Comparison of ENCODE assay signal across 8 cellular contexts in the genomic region with DNA sequence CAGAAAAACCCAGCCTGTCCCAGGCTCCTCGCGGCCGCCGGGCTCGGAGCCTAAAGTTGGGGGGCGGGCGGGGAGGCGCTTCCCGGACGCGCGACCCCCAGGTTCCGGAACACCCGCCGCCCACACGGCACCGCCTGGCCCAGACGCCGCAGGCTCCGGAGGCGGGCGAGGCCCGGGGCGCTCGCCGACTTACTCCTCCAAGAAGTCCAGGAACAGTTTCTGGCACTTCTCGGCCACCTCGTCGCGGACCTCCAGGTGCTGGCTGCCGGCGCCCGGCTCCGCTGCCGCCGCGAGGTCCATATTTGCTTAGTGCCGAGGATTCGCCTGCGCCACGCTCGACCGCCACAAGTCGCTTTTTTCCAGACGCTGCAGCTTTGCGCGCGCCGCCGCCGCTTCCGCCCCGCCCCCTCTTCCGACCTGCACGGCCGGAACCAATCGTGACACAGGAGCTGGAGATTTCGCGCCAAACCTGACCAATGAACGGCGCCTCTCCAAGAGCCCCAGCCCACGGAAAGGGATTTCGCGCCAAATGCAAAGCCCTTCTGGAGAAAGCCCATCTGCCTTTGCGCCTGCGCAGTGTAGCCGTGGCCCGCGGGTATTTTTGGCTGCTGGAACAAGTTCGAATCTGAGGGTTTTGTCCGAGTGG. TPM values are rescaled to one million over a fixed set of nuclear protein-coding genes. Genes with fewer than 3 reads are reported as not detected.
A peak's percentile ranks its signal among the peaks of the same experiment; 100 is the strongest.
DNase-seq lines count a peak whose midpoint lies in the region; ATAC-seq, FAIRE-seq and TF ChIP-seq lines count a peak whose summit lies in the region.

A gene (minus strand): TSS at position 378 of the 646 bp plus-strand sequence. CDS start 78 bp downstream, at position 300.

- H3K4me3 ChIP-seq in AG10803 (ENCODE audit: low read length) (peak within 1 kb of the TSS; percentile 78), kidney (ENCODE audit: low read length in 2 of 2) (peak within 1 kb of the TSS; percentile 53 to 69)

- DNase-seq in AG10803 (ENCODE audit: low read depth) = peak; percentile 99
- DNase-seq in NCI-H446 treated with DMSO at 0.1 percent for 48 hours (lab: John Stamatoyannopoulos, UW) = peak; percentile 96
- DNase-seq in cerebellar nuclear complex (lab: John Stamatoyannopoulos, UW) = peak; percentile 81 to 92
- peak; percentile 99 for DNase-seq in kidney
- DNase-seq in stimulated activated CD4-positive, alpha-beta T cell treated with anti-CD3 and anti-CD28 coated beads, Interleukin-15, amount 100 ng/mL, for 24 hours = peak; percentile 100

- H3K9ac ChIP-seq in kidney (ENCODE audit: low read length in 2 of 2) = peak within 1 kb of the TSS; percentile 56 to 60

- FAIRE-seq in kidney (lab: Jason Lieb, UNC) = peak; percentile 85

- no peak for TF ChIP-seq CTCF in AG10803 (conservative IDR thresholded peaks at IDR 0.05; ENCODE audit: low read length)
- TF ChIP-seq CTCF in kidney (IDR thresholded peaks at IDR 0.05; ENCODE audit: borderline replicate concordance, extremely low read depth, insufficient read depth) = peak; percentile 20

- H3K27ac ChIP-seq in kidney (ENCODE audit: low read depth in 2 of 2, low read length in 2 of 2) = peak within 1 kb of the TSS; percentile 57 to 59

- H3K36me3 ChIP-seq in kidney (ENCODE audit: control insufficient read depth in 1 of 2, insufficient read depth in 2 of 2, low read length in 2 of 2) = no peaks in the 10 kb centered on the region

- ATAC-seq in GM19035 (IDR thresholded peaks at IDR 0.05; ENCODE audit: unreplicated experiment) = peak; percentile 87
- peak; percentile 94 for ATAC-seq in HG03354 (IDR thresholded peaks at IDR 0.05; ENCODE audit: poor library complexity, severe bottlenecking, unreplicated experiment)
- ATAC-seq in activated CD4-positive, CD25-positive, alpha-beta regulatory T cell treated with anti-CD3 and anti-CD28 coated beads, Interleukin-2, amount 50 U/mL, for 24 hours = peak; percentile 86 to 88

- no peaks in the 10 kb centered on the region for H3K9me3 ChIP-seq in kidney (ENCODE audit: control insufficient read depth in 1 of 2, low read length in 2 of 2)

- H3K4me1 ChIP-seq in kidney (ENCODE audit: control insufficient read depth in 1 of 2, insufficient read depth in 1 of 2, low read depth in 1 of 2, low read length in 2 of 2) = peaks cover 0 to 3% of the 10 kb centered on the region in 2 donors

- intact Hi-C loops in kidney (cut with DNase I) = no loop called here

RNA-seq across cellular contexts. Expression of the gene that starts here (rescaled TPM):
- total RNA-seq in kidney = 11.9 TPM
- 10.1 TPM for polyA plus RNA-seq in kidney (ENCODE audit: insufficient read depth, low read depth, low replicate concordance)

Comparison
In these comparisons a context has a peak if more than half of its experiments do, and no peak if none do; other contexts are left out.
1. Peak in every context shown above with its lines: DNase-seq, ATAC-seq, H3K4me3 ChIP-seq and H3K27ac ChIP-seq.